18 cellular contexts compared by ENCODE assay signal in the genomic region with DNA sequence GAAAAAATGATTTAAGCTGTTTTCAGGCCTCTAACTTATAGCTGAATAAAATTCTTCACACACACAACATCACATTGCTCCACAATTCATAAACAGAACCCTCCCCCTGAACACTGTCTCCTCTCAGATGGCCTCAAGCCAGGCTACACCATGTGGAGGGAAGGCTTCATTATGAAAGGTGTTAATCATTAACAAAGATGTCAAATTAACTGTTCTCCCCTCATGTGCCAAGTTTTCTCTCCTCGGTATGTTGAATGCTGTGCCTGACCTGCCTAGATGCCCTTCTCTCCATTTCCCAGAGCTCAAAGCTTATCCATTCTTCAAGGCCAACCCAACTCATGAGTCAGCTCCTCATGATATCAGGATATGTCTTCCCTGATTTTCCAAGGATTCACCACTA.
"Had no signal": no experiment of that assay in that cellular context is flagged by ENCODE, and none has a peak within 500 bp of the region (broad histone marks: within the 10 kb centered on the region; RNA-seq: fewer than 3 reads in every experiment).

No MANE protein-coding gene starts in this region.

- H3K4me1 ChIP-seq: breast epithelium, esophagus muscularis mucosa, parathyroid adenoma, suprapubic skin had no signal

- H3K4me1 Mint-ChIP-seq: activated T-helper 17 cell treated with anti-CD3 and anti-CD28 coated beads, Interleukin-2, amount 50 U/mL, for 72 hours had no signal

- H3K9me3 ChIP-seq: breast epithelium, esophagus muscularis mucosa, SK-N-SH, suprapubic skin, upper lobe of left lung had no signal

- H3K36me3 ChIP-seq: breast epithelium, esophagus muscularis mucosa, suprapubic skin, upper lobe of left lung had no signal

- DNase-seq: activated CD4-positive, alpha-beta T cell treated with anti-CD3 and anti-CD28 coated beads, Interleukin-2, amount 50 U/mL, for 4 hours; activated CD4-positive, CD25-positive, alpha-beta regulatory T cell treated with anti-CD3 and anti-CD28 coated beads, Interleukin-2, amount 50 U/mL, for 72 hours; activated naive CD4-positive, alpha-beta T cell treated with Interleukin-2 at 50 U/mL for 16 hours; aorta; dorsolateral prefrontal cortex; hypothalamus; midbrain; naive B cell; right cardiac atrium; SK-N-SH; stimulated activated naive CD8-positive, alpha-beta T cell treated with anti-CD3 and anti-CD28 coated beads, Interleukin-15, Interleukin-2, amounts not matched to agents 100 U/mL and 50 U/mL, for 24 hours; upper lobe of left lung had no signal

- H3K4me3 Mint-ChIP-seq: activated T-helper 17 cell treated with anti-CD3 and anti-CD28 coated beads, Interleukin-2, amount 50 U/mL, for 72 hours; naive B cell had no signal

- H3K27ac ChIP-seq: breast epithelium, dorsolateral prefrontal cortex, esophagus muscularis mucosa, parathyroid adenoma, suprapubic skin, upper lobe of left lung had no signal

- H3K27me3 Mint-ChIP-seq: activated T-helper 17 cell treated with anti-CD3 and anti-CD28 coated beads, Interleukin-2, amount 50 U/mL, for 72 hours; naive B cell had no signal

- H3K9me3 Mint-ChIP-seq: activated T-helper 17 cell treated with anti-CD3 and anti-CD28 coated beads, Interleukin-2, amount 50 U/mL, for 72 hours; naive B cell had no signal

- H3K4me3 ChIP-seq: breast epithelium, dorsolateral prefrontal cortex, esophagus muscularis mucosa, smooth muscle cell, suprapubic skin, upper lobe of left lung had no signal

- H3K27me3 ChIP-seq: breast epithelium, esophagus muscularis mucosa, suprapubic skin, upper lobe of left lung had no signal

- ATAC-seq: activated T-helper 17 cell treated with anti-CD3 and anti-CD28 coated beads, Interleukin-2, amount 50 U/mL, for 72 hours; right cardiac atrium; stimulated activated naive CD8-positive, alpha-beta T cell treated with anti-CD3 and anti-CD28 coated beads, Interleukin-15, Interleukin-2, amounts not matched to agents 100 U/mL and 50 U/mL, for 24 hours had no signal

- H3K27ac Mint-ChIP-seq: activated T-helper 17 cell treated with anti-CD3 and anti-CD28 coated beads, Interleukin-2, amount 50 U/mL, for 72 hours; naive B cell had no signal

- H3K36me3 Mint-ChIP-seq: naive B cell had no signal
